ENCODE assay signal across 8 cellular contexts in the genomic region with DNA sequence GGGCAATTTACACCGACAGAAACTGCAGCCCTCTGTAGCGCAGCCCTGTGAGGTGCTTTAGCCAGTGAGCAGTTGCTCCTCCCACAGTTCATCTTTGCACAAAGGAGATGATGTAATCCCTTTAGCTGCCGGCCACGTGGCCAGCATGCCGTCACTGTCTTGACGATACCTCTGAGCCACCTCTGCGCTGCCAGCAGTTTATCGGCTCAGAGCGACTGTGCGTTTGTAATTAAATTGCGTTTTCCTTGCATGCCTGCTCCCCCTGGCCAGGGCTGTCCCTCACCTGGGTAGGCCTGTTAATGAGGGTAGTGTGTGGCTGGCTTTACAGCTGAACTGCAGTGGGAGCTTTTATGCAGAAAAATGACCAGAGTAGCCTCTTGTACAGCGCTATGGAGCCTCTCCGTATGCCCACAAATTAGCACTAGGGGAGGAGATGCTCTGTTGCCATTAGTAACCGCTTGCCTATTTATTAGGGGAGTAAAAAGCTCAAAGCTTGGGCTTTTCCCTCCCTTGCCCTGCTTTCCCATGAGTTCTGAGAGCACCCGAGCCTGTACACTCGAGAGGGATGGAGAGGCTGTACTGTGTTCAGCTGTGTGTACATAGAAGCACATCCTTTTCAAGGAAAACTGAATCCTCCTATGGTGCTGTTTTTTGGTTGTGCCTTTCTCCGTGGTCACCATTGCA.
DNase-seq lines count a peak whose midpoint lies in the region; ATAC-seq lines count a peak whose summit lies in the region.
"Had no signal": no experiment of that assay in that cellular context is flagged by ENCODE, and none has a peak within 500 bp of the region (broad histone marks: within the 10 kb centered on the region; RNA-seq: fewer than 3 reads in every experiment).

No MANE protein-coding gene starts in this region.

- peaks cover 33% of the 10 kb centered on the region for H3K79me1 ChIP-seq in mesendoderm (ENCODE audit: low read length)

- H3K23ac ChIP-seq in mesendoderm (ENCODE audit: low read length) = no peak overlapping the region

- H3K9ac ChIP-seq in mesendoderm (ENCODE audit: low read length) = peak overlapping the region; percentile 14

- DNase-seq in H7 (peak; percentile 64), NCI-H2227 treated with DMSO at 0.1 percent for 48 hours (lab: John Stamatoyannopoulos, UW) (peak; percentile 92), dedifferentiated amniotic fluid mesenchymal stem cell (ENCODE audit: extremely low spot score) (peak; percentile 40), mesendoderm (peak; percentile 88), aorta (peak; percentile 60 to 85)
- DNase-seq in activated CD4-positive, alpha-beta T cell treated with anti-CD3 and anti-CD28 coated beads for 48 hours = no peak
- DNase-seq in stimulated activated CD4-positive, alpha-beta T cell treated with anti-CD3 and anti-CD28 coated beads, Interleukin-4, amount 100 ng/mL, for 4 hours = no peak

- H3K27ac ChIP-seq in mesendoderm (ENCODE audit: low read depth, low read length) (no peak overlapping the region), aorta (ENCODE audit: low read depth in 1 of 2, low read length in 2 of 2) (no peak overlapping the region)

- no peak overlapping the region for H2BK120ac ChIP-seq in mesendoderm (ENCODE audit: low read depth, low read length)

- peak; percentile 67 for ATAC-seq in aorta (ENCODE audit: low FRiP score)

- H3K4me3 ChIP-seq in H7 (ENCODE audit: insufficient read depth, low read depth, low read length) (no peak overlapping the region), mesendoderm (ENCODE audit: low read length) (no peak overlapping the region), aorta (ENCODE audit: low read length in 2 of 2) (no peak overlapping the region)
- H3K4me3 ChIP-seq: skin epidermis had no signal

- H3K27me3 ChIP-seq in H7 (ENCODE audit: control insufficient read depth, insufficient read depth, low read length) = no peaks in the 10 kb centered on the region
- no peaks in the 10 kb centered on the region for H3K27me3 ChIP-seq in mesendoderm (ENCODE audit: insufficient read depth, low read length, poor library complexity)
- no peaks in the 10 kb centered on the region for H3K27me3 ChIP-seq in aorta (ENCODE audit: control insufficient read depth in 1 of 2, insufficient read depth in 2 of 2, low read length in 1 of 2)

- no peak overlapping the region for H2BK5ac ChIP-seq in mesendoderm (ENCODE audit: low read length)

- intact Hi-C loops in aorta (cut with DNase I) = loop anchor here in 1 of 2 donors (5.0 kb wide), 1 partner anchor 33 kb away; no protein-coding TSS in a partner anchor

- WGBS in mesendoderm (ENCODE audit: extremely low coverage, insufficient coverage, low lambda C conversion rate) = no CpG with 5 or more reads among the region's 17 CpGs
- WGBS in aorta, 2 donors = 56 to 57% methylated on average over 17 of the region's 17 CpGs

- H3K18ac ChIP-seq in mesendoderm (ENCODE audit: low read length) = no peak overlapping the region

- H3K36me3 ChIP-seq in H7 (replicated peaks; ENCODE audit: control insufficient read depth, insufficient read depth, low read length) = no peaks in the 10 kb centered on the region
- H3K36me3 ChIP-seq in mesendoderm (ENCODE audit: control insufficient read depth, insufficient read depth, low read length) = no peaks in the 10 kb centered on the region
- H3K36me3 ChIP-seq in aorta (ENCODE audit: control insufficient read depth in 1 of 2, insufficient read depth in 2 of 2, low read length in 1 of 2) = no peaks in the 10 kb centered on the region

- no peak overlapping the region for H2AK5ac ChIP-seq in mesendoderm (ENCODE audit: low read length)

- no peak overlapping the region for H3K4me2 ChIP-seq in mesendoderm (ENCODE audit: low read length)

- H3K9me3 ChIP-seq in aorta (ENCODE audit: control insufficient read depth, low read length) = no peaks in the 10 kb centered on the region

- H4K8ac ChIP-seq in mesendoderm (ENCODE audit: low read depth, low read length) = no peak overlapping the region

- no peak overlapping the region for H4K5ac ChIP-seq in mesendoderm (ENCODE audit: low read length)

- H3K56ac ChIP-seq in mesendoderm (ENCODE audit: low read length) = peak overlapping the region; percentile 66

- H3K4ac ChIP-seq in mesendoderm (ENCODE audit: low read depth, low read length) = peak overlapping the region; percentile 21

- H3K79me2 ChIP-seq in mesendoderm (ENCODE audit: control insufficient read depth, insufficient read depth, low read length) = peaks cover 81% of the 10 kb centered on the region

- H3K4me1 ChIP-seq in mesendoderm (ENCODE audit: control insufficient read depth, low read depth, low read length) (peaks cover 8% of the 10 kb centered on the region), aorta (ENCODE audit: control insufficient read depth in 1 of 2, insufficient read depth in 2 of 2, low read length in 2 of 2) (peaks cover 4 to 6% of the 10 kb centered on the region in 2 donors)

- H2BK15ac ChIP-seq in mesendoderm (replicated peaks; ENCODE audit: low read depth) = no peak overlapping the region

Comparison
In these comparisons a context has a peak if more than half of its experiments do, and no peak if none do; other contexts are left out.
1. DNase-seq: peak in H7 (single experiment), NCI-H2227 treated with DMSO at 0.1 percent for 48 hours (single experiment), dedifferentiated amniotic fluid mesenchymal stem cell (single experiment), mesendoderm (single experiment) and aorta (2 of 2); none in activated CD4-positive, alpha-beta T cell treated with anti-CD3 and anti-CD28 coated beads for 48 hours (single experiment) and stimulated activated CD4-positive, alpha-beta T cell treated with anti-CD3 and anti-CD28 coated beads, Interleukin-4, amount 100 ng/mL, for 4 hours (0 of 2).